In the genomic region with DNA sequence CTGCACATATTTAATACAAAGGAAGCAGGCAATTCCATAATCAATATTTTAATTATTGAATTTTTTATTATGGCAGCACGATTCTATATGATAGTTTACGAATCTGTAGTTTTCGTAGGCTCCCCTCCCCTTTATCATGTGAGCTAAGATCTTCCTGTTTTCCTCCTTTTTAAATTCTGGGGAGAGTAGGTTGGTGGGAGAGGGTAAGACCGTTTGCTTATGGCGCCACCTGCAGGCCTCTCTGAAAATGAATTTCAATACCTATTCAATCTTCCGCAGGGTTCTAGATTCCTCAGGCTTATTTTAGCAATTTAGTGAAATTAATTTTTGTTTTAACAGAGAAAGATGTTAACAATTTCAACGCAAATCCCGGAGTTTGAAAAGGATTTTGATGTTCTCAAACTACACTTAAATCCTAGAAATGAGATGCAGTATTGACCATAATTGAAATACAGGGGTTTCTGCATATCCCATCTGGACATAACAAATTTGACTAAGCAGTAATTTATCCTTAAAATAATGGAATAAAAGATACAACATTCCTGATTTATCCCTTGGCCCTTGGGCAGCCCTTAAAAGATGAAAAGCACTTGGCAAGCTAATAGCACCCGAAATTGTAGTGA, we compare ENCODE assay signal across 9 cellular contexts. TPM values are rescaled to one million over a fixed set of nuclear protein-coding genes. Genes with fewer than 3 reads are reported as not detected.
DNase-seq lines count a peak whose midpoint lies in the region; ATAC-seq, FAIRE-seq and TF ChIP-seq lines count a peak whose summit lies in the region.
"Had no signal": no experiment of that assay in that cellular context is flagged by ENCODE, and none has a peak within 500 bp of the region (broad histone marks: within the 10 kb centered on the region; RNA-seq: fewer than 3 reads in every experiment).

No MANE protein-coding gene starts in this region.

- DNase-seq in AML-193 (lab: John Stamatoyannopoulos, UW) (peak; percentile 16 to 17), GM23248 (peak; percentile 65), NCI-H446 treated with DMSO at 0.1 percent for 48 hours (lab: John Stamatoyannopoulos, UW) (peak; percentile 40), heart left ventricle (no peak), small intestine (peak; percentile 40)
- DNase-seq in activated CD4-positive, alpha-beta memory T cell treated with anti-CD3 and anti-CD28 coated beads for 36 hours = peak; percentile 49

- FAIRE-seq in small intestine (lab: Jason Lieb, UNC) = no peak
- FAIRE-seq: islet of Langerhans had no signal

- H3K9me3 Mint-ChIP-seq in activated CD4-positive, alpha-beta memory T cell treated with anti-CD3 and anti-CD28 coated beads for 36 hours = no peaks in the 10 kb centered on the region

- no peak overlapping the region for H3K4me3 Mint-ChIP-seq in activated CD4-positive, alpha-beta memory T cell treated with anti-CD3 and anti-CD28 coated beads for 36 hours

- peaks cover 7% of the 10 kb centered on the region for H3K4me1 Mint-ChIP-seq in activated CD4-positive, alpha-beta memory T cell treated with anti-CD3 and anti-CD28 coated beads for 36 hours (ENCODE audit: low read depth)

- WGBS in GM23248 (ENCODE audit: low coverage in 1 of 2, low lambda C conversion rate in 2 of 2, missing lambda C conversion rate in 2 of 2), 2 experiments = 25 to 28% methylated on average over 9 of the region's 9 CpGs
- WGBS in heart left ventricle, 4 donors = 23 to 30% (median 26%) methylated on average over 9 of the region's 9 CpGs
- 13 to 17% (median 16%) methylated on average over 9 of the region's 9 CpGs for WGBS in small intestine, 3 donors

- peak; percentile 48 to 80 (median 71) for TF ChIP-seq CTCF in heart left ventricle (IDR thresholded peaks at IDR 0.05)

- in situ Hi-C loops in GM23248 (cut with MboI) = loop anchor here (10.0 to 25.0 kb wide), 2 partner anchors 406 to 1044 kb away; no protein-coding TSS in a partner anchor

- POLR2A ChIA-PET in activated CD4-positive, alpha-beta memory T cell treated with anti-CD3 and anti-CD28 coated beads for 36 hours (lab: Charles Lee) = no interaction called here

- peaks cover 13% of the 10 kb centered on the region for H3F3A ChIP-seq in GM23248 (ENCODE audit: insufficient read depth)

- H3K9me3 ChIP-seq in GM23248 (ENCODE audit: low read depth) = no peaks in the 10 kb centered on the region
- no peaks in the 10 kb centered on the region for H3K9me3 ChIP-seq in heart left ventricle
- H3K9me3 ChIP-seq in small intestine (ENCODE audit: control insufficient read depth, low read depth) = no peaks in the 10 kb centered on the region

- no peaks in the 10 kb centered on the region for H4K20me1 ChIP-seq in GM23248 (ENCODE audit: insufficient read depth)

- no peak overlapping the region for H3K4me3 ChIP-seq in GM23248
- H3K4me3 ChIP-seq in heart left ventricle = no peak overlapping the region
- no peak overlapping the region for H3K4me3 ChIP-seq in small intestine (ENCODE audit: low read depth in 1 of 2, low read length in 2 of 2)

- H3K27ac ChIP-seq in GM23248 = no peak overlapping the region
- H3K27ac ChIP-seq in heart left ventricle = no peak overlapping the region
- H3K27ac ChIP-seq in small intestine (ENCODE audit: low read depth in 1 of 2, low read length in 1 of 2) = no peak overlapping the region

- peaks cover 63% of the 10 kb centered on the region for H3K27me3 Mint-ChIP-seq in activated CD4-positive, alpha-beta memory T cell treated with anti-CD3 and anti-CD28 coated beads for 36 hours

- H3K9ac ChIP-seq in GM23248 = no peak overlapping the region

- no peak overlapping the region for H2AFZ ChIP-seq in GM23248

- peak in 2 of 4 donors; percentile 33 to 44 for ATAC-seq in heart left ventricle
- ATAC-seq in GM21723 (IDR thresholded peaks at IDR 0.05; ENCODE audit: unreplicated experiment) = no peak
- no peak for ATAC-seq in GM18520 (IDR thresholded peaks at IDR 0.05; ENCODE audit: unreplicated experiment)

- no peaks in the 10 kb centered on the region for H3K79me2 ChIP-seq in GM23248 (ENCODE audit: insufficient read depth)

- H3K4me2 ChIP-seq in GM23248 (ENCODE audit: unreplicated experiment) = peak overlapping the region; percentile 63

- intact Hi-C loops in activated CD4-positive, alpha-beta memory T cell treated with anti-CD3 and anti-CD28 coated beads for 36 hours (cut with micrococcal nuclease) = loop anchor here (1.0 kb wide), 3 partner anchors 14 to 415 kb away; no protein-coding TSS in a partner anchor
- intact Hi-C loops in heart left ventricle (cut with DNase I) = loop anchor here in 9 of 10 donors (1.0 to 5.0 kb wide), 7 partner anchors 399 to 415 kb away; no protein-coding TSS in a partner anchor

- H3K36me3 Mint-ChIP-seq in activated CD4-positive, alpha-beta memory T cell treated with anti-CD3 and anti-CD28 coated beads for 36 hours = no peaks in the 10 kb centered on the region

- H3K36me3 ChIP-seq in GM23248 (ENCODE audit: low read depth) (no peaks in the 10 kb centered on the region), heart left ventricle (no peaks in the 10 kb centered on the region), small intestine (ENCODE audit: control insufficient read depth in 2 of 2, insufficient read depth in 2 of 2, low read length in 2 of 2) (no peaks in the 10 kb centered on the region)

- CTCF ChIA-PET in activated CD4-positive, alpha-beta memory T cell treated with anti-CD3 and anti-CD28 coated beads for 36 hours (lab: Charles Lee) = interaction anchor here (0.7 to 3.5 kb wide), 12 partner anchors 8 to 565 kb away, joined by 3 to 27 read pairs (median 4); a partner anchor contains a TSS

- peaks cover 21% of the 10 kb centered on the region; the same call in 1 of the 2 replicates for H3K4me1 ChIP-seq in GM23248 (ENCODE audit: insufficient read depth)
- H3K4me1 ChIP-seq in heart left ventricle = peaks cover 0 to 30% (median 15%) of the 10 kb centered on the region in 12 donors
- H3K4me1 ChIP-seq in small intestine (ENCODE audit: control insufficient read depth in 2 of 2, insufficient read depth in 1 of 2, low read depth in 1 of 2, low read length in 1 of 2) = no peaks in the 10 kb centered on the region

- peaks cover 17% of the 10 kb centered on the region; the same call in 1 of the 2 replicates for H3K27me3 ChIP-seq in GM23248 (replicated peaks; ENCODE audit: insufficient read depth)
- H3K27me3 ChIP-seq in heart left ventricle = peaks cover 37 to 62% (median 55%) of the 10 kb centered on the region in 9 donors
- H3K27me3 ChIP-seq in small intestine (ENCODE audit: control insufficient read depth in 2 of 2, insufficient read depth in 2 of 2, low read length in 2 of 2) = peaks cover 9 to 13% of the 10 kb centered on the region in 2 donors

- no peak for TF ChIP-seq POLR2A in heart left ventricle (IDR thresholded peaks at IDR 0.05)

- no peaks in the 10 kb centered on the region for H3K9me2 ChIP-seq in GM23248 (ENCODE audit: insufficient read depth)

- H3K27ac Mint-ChIP-seq in activated CD4-positive, alpha-beta memory T cell treated with anti-CD3 and anti-CD28 coated beads for 36 hours = peak overlapping the region; percentile 30

RNA-seq across cellular contexts. Expression of a gene that starts 12.8 kb away (rescaled TPM):
- not detected in 2 replicates for total RNA-seq in GM23248 (2014; rRNA removed; shearing (Covaris generic))
- polyA plus RNA-seq in GM23248 (2016; fragmentation: Nextera tagmentation; extraction: Ambion mirVana) (not detected in 2 replicates), heart left ventricle (under 1 TPM; 0.15 to 0.55 TPM), small intestine (not detected)
- total RNA-seq in activated CD4-positive, alpha-beta memory T cell treated with anti-CD3 and anti-CD28 coated beads for 36 hours = not detected
- total RNA-seq in heart left ventricle = under 1 TPM in 1 of 9 donors, not detected in 8; 0.17 TPM

Comparison
In these comparisons a context has a peak if more than half of its experiments do, and no peak if none do; other contexts are left out.
1. DNase-seq: peak in AML-193 (2 of 2), GM23248 (single experiment), NCI-H446 treated with DMSO at 0.1 percent for 48 hours (single experiment), activated CD4-positive, alpha-beta memory T cell treated with anti-CD3 and anti-CD28 coated beads for 36 hours (single experiment) and small intestine (single experiment); none in heart left ventricle (0 of 5).